In genomic region chr4:104795264-104795934, GRCh38 we compare ENCODE assay signal across 20 cellular contexts.
DNase-seq lines count a peak whose midpoint lies in the region; ATAC-seq, FAIRE-seq and TF ChIP-seq lines count a peak whose summit lies in the region.
"Had no signal": no experiment of that assay in that cellular context is flagged by ENCODE, and none has a peak within 500 bp of the region (broad histone marks: within the 10 kb centered on the region; RNA-seq: fewer than 3 reads in every experiment).

No MANE protein-coding gene starts in this region.

- no peak overlapping the region for H3K4me3 ChIP-seq in right cardiac atrium (ENCODE audit: low read length)
- no peak overlapping the region for H3K4me3 ChIP-seq in dorsolateral prefrontal cortex
- H3K4me3 ChIP-seq: SJSA1, vagina had no signal

- no peak for FAIRE-seq in GM12891 (lab: Jason Lieb, UNC)
- FAIRE-seq: D721Med, HTR-8/SVneo had no signal

- no peak for DNase-seq in GM12891 (ENCODE audit: insufficient read length, low spot score)
- peak; percentile 45 for DNase-seq in NCI-H1092 treated with DMSO at 0.1 percent for 48 hours (lab: John Stamatoyannopoulos, UW)
- peak in 1 of 3 donors; percentile 14 for DNase-seq in right cardiac atrium
- no peak for DNase-seq in NCI-H82 (lab: John Stamatoyannopoulos, UW)
- DNase-seq in CD4-positive, alpha-beta T cell = no peak
- DNase-seq in dorsolateral prefrontal cortex = no peak
- DNase-seq: activated CD4-positive, alpha-beta memory T cell treated with anti-CD3 and anti-CD28 coated beads for 36 hours; activated naive CD4-positive, alpha-beta T cell treated with Interleukin-2 at 50 U/mL for 16 hours; AML-193; endodermal cell; naive B cell; NCI-H1930; stimulated activated CD4-positive, alpha-beta T cell treated with anti-CD3 and anti-CD28 coated beads, Interleukin-4, amount 100 ng/mL, for 1 hour; T-helper 17 cell had no signal

- peak; percentile 76 for ATAC-seq in GM21576 (IDR thresholded peaks at IDR 0.05; ENCODE audit: unreplicated experiment)
- ATAC-seq in right cardiac atrium = peak; percentile 26 to 71
- no peak for ATAC-seq in CD4-positive, alpha-beta T cell (ENCODE audit: poor library complexity)
- ATAC-seq: T-helper 17 cell had no signal

- H3K4me3 Mint-ChIP-seq in CD4-positive, alpha-beta T cell = no peak overlapping the region
- H3K4me3 Mint-ChIP-seq: activated CD4-positive, alpha-beta memory T cell treated with anti-CD3 and anti-CD28 coated beads for 36 hours; endodermal cell; memory B cell; naive B cell; T-helper 17 cell had no signal

- H3K27ac ChIP-seq in right cardiac atrium (ENCODE audit: low read length) (no peak overlapping the region), dorsolateral prefrontal cortex (no peak overlapping the region)
- H3K27ac ChIP-seq in CD4-positive, alpha-beta T cell (ENCODE audit: low read depth, low read length) = no peak overlapping the region
- H3K27ac ChIP-seq: SJSA1, vagina had no signal

- intact Hi-C loops in right cardiac atrium (cut with DNase I) = no loop called here
- intact Hi-C loops in CD4-positive, alpha-beta T cell (cut with DNase I, micrococcal nuclease) = no loop called here
- intact Hi-C loops in dorsolateral prefrontal cortex (cut with DNase I) = no loop called here

- H3K27me3 ChIP-seq in right cardiac atrium (ENCODE audit: control insufficient read depth, insufficient read depth) (no peaks in the 10 kb centered on the region), dorsolateral prefrontal cortex (no peaks in the 10 kb centered on the region)
- no peaks in the 10 kb centered on the region for H3K27me3 ChIP-seq in CD4-positive, alpha-beta T cell (ENCODE audit: control insufficient read depth, insufficient read depth, low read length)
- H3K27me3 ChIP-seq: SJSA1, vagina had no signal

- WGBS in right cardiac atrium = 38% methylated on average over 2 of the region's 2 CpGs

- H3K9me3 Mint-ChIP-seq in CD4-positive, alpha-beta T cell = no peaks in the 10 kb centered on the region
- H3K9me3 Mint-ChIP-seq: memory B cell had no signal

- peaks cover 1% of the 10 kb centered on the region for H3K4me1 ChIP-seq in right cardiac atrium (ENCODE audit: control insufficient read depth, insufficient read depth, low read length)
- H3K4me1 ChIP-seq: SJSA1, vagina had no signal

- CTCF ChIA-PET in CD4-positive, alpha-beta T cell (lab: Charles Lee) = no interaction called here

- TF ChIP-seq POLR2A in GM12891 (IDR thresholded peaks at IDR 0.05; ENCODE audit: low read depth, low read length) = no peak

- H3K36me3 Mint-ChIP-seq in CD4-positive, alpha-beta T cell (ENCODE audit: low read depth) = no peaks in the 10 kb centered on the region
- H3K36me3 Mint-ChIP-seq: activated CD4-positive, alpha-beta memory T cell treated with anti-CD3 and anti-CD28 coated beads for 36 hours; naive B cell had no signal

- no peak for TF ChIP-seq CTCF in CD4-positive, alpha-beta T cell (IDR thresholded peaks at IDR 0.05)
- TF ChIP-seq CTCF in dorsolateral prefrontal cortex (IDR thresholded peaks at IDR 0.05 in 54 of 56, conservative IDR thresholded peaks at IDR 0.05 in 2 of 56; ENCODE audit: low read depth in 1 of 56, partially characterized antibody in 56 of 56) = no peak

- POLR2A ChIA-PET in CD4-positive, alpha-beta T cell (lab: Charles Lee) = no interaction called here

- H3K27ac Mint-ChIP-seq in CD4-positive, alpha-beta T cell = no peak overlapping the region
- H3K27ac Mint-ChIP-seq: activated CD4-positive, alpha-beta memory T cell treated with anti-CD3 and anti-CD28 coated beads for 36 hours; endodermal cell; memory B cell; naive B cell; T-helper 17 cell had no signal

- no peaks in the 10 kb centered on the region for H3K9me3 ChIP-seq in right cardiac atrium (ENCODE audit: control insufficient read depth, low read length)
- no peaks in the 10 kb centered on the region for H3K9me3 ChIP-seq in CD4-positive, alpha-beta T cell (ENCODE audit: control insufficient read depth, low read length)
- H3K9me3 ChIP-seq: SJSA1, vagina had no signal

- no peaks in the 10 kb centered on the region for H3K4me1 Mint-ChIP-seq in CD4-positive, alpha-beta T cell (ENCODE audit: low read depth)
- H3K4me1 Mint-ChIP-seq: endodermal cell, naive B cell, T-helper 17 cell had no signal

- H3K27me3 Mint-ChIP-seq in CD4-positive, alpha-beta T cell = no peaks in the 10 kb centered on the region
- H3K27me3 Mint-ChIP-seq: activated CD4-positive, alpha-beta memory T cell treated with anti-CD3 and anti-CD28 coated beads for 36 hours; naive B cell; T-helper 17 cell had no signal

TF ChIP-seq in GM12891, 5 proteins besides CTCF, POLR2A, EP300 and RAD21:
- TF ChIP-seq TAF1 (IDR thresholded peaks at IDR 0.05; ENCODE audit: low read depth, low read length) (no peak), SPI1 (IDR thresholded peaks at IDR 0.05; ENCODE audit: low read depth, low read length) (0 out of 2 replicates have a peak, but pooled peaks have one; percentile 19)
